Comparison of ENCODE assay signal across 1 cellular context in genomic region chr6:33787954-33788693, GRCh38.
TF ChIP-seq lines count a peak whose summit lies in the region.

No MANE protein-coding gene starts in this region.

TF ChIP-seq in GM23338, 12 proteins besides CTCF, POLR2A, EP300 and RAD21 (continued from another document):
- TF ChIP-seq REST (IDR thresholded peaks at IDR 0.05; ENCODE audit: unreplicated experiment) = no peak
